Comparison of ENCODE assay signal across 19 cellular contexts in genomic region chr3:103410231-103410630, GRCh38.
DNase-seq lines count a peak whose midpoint lies in the region; ATAC-seq, FAIRE-seq and TF ChIP-seq lines count a peak whose summit lies in the region.
"Had no signal": no experiment of that assay in that cellular context is flagged by ENCODE, and none has a peak within 500 bp of the region (broad histone marks: within the 10 kb centered on the region; RNA-seq: fewer than 3 reads in every experiment).

No MANE protein-coding gene starts in this region.

- H3K4me3 ChIP-seq in SJCRH30 (no peak overlapping the region), HepG2 (replicated peaks in 1 of 3; ENCODE audit: insufficient read depth in 1 of 3, low read depth in 2 of 3, low read length in 3 of 3) (no peak overlapping the region), left ventricle myocardium inferior (no peak overlapping the region)
- H3K4me3 ChIP-seq: BLaER1 treated with 17β-estradiol and CSF1 and Interleukin-3, amounts not matched to agents 10 nM and 100 nM; esophagus squamous epithelium; right lobe of liver had no signal

- no peak for TF ChIP-seq POLR2A in GM18505 (IDR thresholded peaks at IDR 0.05; ENCODE audit: borderline replicate concordance, extremely low read depth, insufficient read depth, insufficient read length)
- no peak for TF ChIP-seq POLR2A in HepG2 (IDR thresholded peaks at IDR 0.05; ENCODE audit: insufficient read depth in 1 of 2, low read depth in 2 of 2, low read length in 2 of 2)

- no peaks in the 10 kb centered on the region for H4K20me1 ChIP-seq in HepG2 (ENCODE audit: insufficient read depth, low read length)
- H4K20me1 ChIP-seq: BLaER1 treated with 17β-estradiol and CSF1 and Interleukin-3, amounts not matched to agents 10 nM and 100 nM had no signal

- ATAC-seq in GM18505 (IDR thresholded peaks at IDR 0.05; ENCODE audit: unreplicated experiment) (peak; percentile 86), HepG2 (peak; percentile 90), HG03342 (IDR thresholded peaks at IDR 0.05; ENCODE audit: unreplicated experiment) (no peak)
- no peak for ATAC-seq in activated CD8-positive, alpha-beta T cell treated with anti-CD3 and anti-CD28 coated beads for 36 hours
- ATAC-seq: natural killer cell treated with Interleukin-12 subunit alpha and Interleukin-12 subunit beta and Interleukin-15 and Interleukin-18, amount 100 ng/mL, for 72 hours; right lobe of liver had no signal

- FAIRE-seq in HepG2 (lab: Jason Lieb, UNC) = no peak
- FAIRE-seq: TTC549 had no signal

- no peak overlapping the region for H3K4me3 Mint-ChIP-seq in activated CD8-positive, alpha-beta T cell treated with anti-CD3 and anti-CD28 coated beads for 36 hours
- H3K4me3 Mint-ChIP-seq: natural killer cell treated with Interleukin-12 subunit alpha and Interleukin-12 subunit beta and Interleukin-15 and Interleukin-18, amount 100 ng/mL, for 72 hours had no signal

- TF ChIP-seq CTCF in HepG2 (CRISPR knock-in tag; IDR thresholded peaks at IDR 0.05) = peak; percentile 64
- no peak for TF ChIP-seq CTCF in activated CD8-positive, alpha-beta T cell treated with anti-CD3 and anti-CD28 coated beads for 36 hours (IDR thresholded peaks at IDR 0.05)
- no peak for TF ChIP-seq CTCF in left ventricle myocardium inferior (IDR thresholded peaks at IDR 0.05; ENCODE audit: borderline replicate concordance)

- H3K9ac ChIP-seq in HepG2 (ENCODE audit: insufficient read depth, low read depth, low read length) = no peak overlapping the region
- H3K9ac ChIP-seq: BLaER1 treated with 17β-estradiol and CSF1 and Interleukin-3, amounts not matched to agents 10 nM and 100 nM had no signal

- peaks cover 2% of the 10 kb centered on the region for H3K9me3 Mint-ChIP-seq in activated CD8-positive, alpha-beta T cell treated with anti-CD3 and anti-CD28 coated beads for 36 hours

- TF ChIP-seq RAD21 in HepG2 (CRISPR knock-in tag; IDR thresholded peaks at IDR 0.05) = no peak

- H3K4me1 ChIP-seq in SJCRH30 = no peaks in the 10 kb centered on the region
- H3K4me1 ChIP-seq in HepG2 (ENCODE audit: insufficient read depth, low read length) = no peaks in the 10 kb centered on the region
- no peaks in the 10 kb centered on the region for H3K4me1 ChIP-seq in left ventricle myocardium inferior
- H3K4me1 ChIP-seq: BLaER1 treated with 17β-estradiol and CSF1 and Interleukin-3, amounts not matched to agents 10 nM and 100 nM; esophagus squamous epithelium; right lobe of liver had no signal

- H3K27me3 ChIP-seq in SJCRH30 (0 out of 2 replicates have a peak, but pooled peaks cover 6% of the 10 kb centered on the region), HepG2 (ENCODE audit: control insufficient read depth in 1 of 2, insufficient read depth in 2 of 2, low read length in 2 of 2) (no peaks in the 10 kb centered on the region; a peak in 1 of 5 replicates), left ventricle myocardium inferior (ENCODE audit: low read depth) (no peaks in the 10 kb centered on the region)
- H3K27me3 ChIP-seq: BLaER1 treated with 17β-estradiol and CSF1 and Interleukin-3, amounts not matched to agents 10 nM and 100 nM; esophagus squamous epithelium; right lobe of liver had no signal

- H3K79me2 ChIP-seq in HepG2 (ENCODE audit: insufficient read depth, low read length) = no peaks in the 10 kb centered on the region

- TF ChIP-seq EP300 in HepG2 (IDR thresholded peaks at IDR 0.05; ENCODE audit: low read depth in 2 of 2, low read length in 2 of 2) = no peak
- no peak for TF ChIP-seq EP300 in HepG2 (CRISPR knock-in tag; IDR thresholded peaks at IDR 0.05; ENCODE audit: borderline replicate concordance)

- CTCF ChIA-PET in HepG2 (lab: Yijun Ruan, JAX; ENCODE audit: low intra/inter-chr PET ratio, low total read pairs) = interaction anchor here (1.1 kb wide), 1 partner anchor 737 kb away, joined by 3 read pairs; no protein-coding TSS in a partner anchor
- CTCF ChIA-PET in activated CD8-positive, alpha-beta T cell treated with anti-CD3 and anti-CD28 coated beads for 36 hours (lab: Charles Lee) = interaction anchor here (1.0 kb wide), 1 partner anchor 80 kb away, joined by 3 read pairs; no protein-coding TSS in a partner anchor

- no peaks in the 10 kb centered on the region for H3K9me3 ChIP-seq in SJCRH30 (replicated peaks)
- no peaks in the 10 kb centered on the region for H3K9me3 ChIP-seq in HepG2 (ENCODE audit: low read length)
- H3K9me3 ChIP-seq in left ventricle myocardium inferior (replicated peaks) = no peaks in the 10 kb centered on the region
- H3K9me3 ChIP-seq: BLaER1 treated with 17β-estradiol and CSF1 and Interleukin-3, amounts not matched to agents 10 nM and 100 nM; esophagus squamous epithelium; right lobe of liver had no signal

- WGBS in HepG2 (ENCODE audit: low lambda C conversion rate) = 34% methylated on average over 14 of the region's 17 CpGs

- H3K27me3 Mint-ChIP-seq in activated CD8-positive, alpha-beta T cell treated with anti-CD3 and anti-CD28 coated beads for 36 hours = no peaks in the 10 kb centered on the region
- H3K27me3 Mint-ChIP-seq: natural killer cell treated with Interleukin-12 subunit alpha and Interleukin-12 subunit beta and Interleukin-15 and Interleukin-18, amount 100 ng/mL, for 72 hours had no signal

- no peak overlapping the region for H3K27ac Mint-ChIP-seq in activated CD8-positive, alpha-beta T cell treated with anti-CD3 and anti-CD28 coated beads for 36 hours
- H3K27ac Mint-ChIP-seq: natural killer cell treated with Interleukin-12 subunit alpha and Interleukin-12 subunit beta and Interleukin-15 and Interleukin-18, amount 100 ng/mL, for 72 hours had no signal

- H3K27ac ChIP-seq in SJCRH30 (no peak overlapping the region), HepG2 (ENCODE audit: extremely low read length, insufficient read depth, low read length) (no peak overlapping the region), left ventricle myocardium inferior (replicated peaks) (no peak overlapping the region)
- H3K27ac ChIP-seq: BLaER1 treated with 17β-estradiol and CSF1 and Interleukin-3, amounts not matched to agents 10 nM and 100 nM; esophagus squamous epithelium; right lobe of liver had no signal

- POLR2A ChIA-PET in HepG2 (lab: Yijun Ruan, JAX) = no interaction called here
- POLR2A ChIA-PET in activated CD8-positive, alpha-beta T cell treated with anti-CD3 and anti-CD28 coated beads for 36 hours (lab: Charles Lee) = interaction anchor here (0.7 kb wide), 1 partner anchor 1250 kb away, joined by 3 read pairs; no protein-coding TSS in a partner anchor

- H3K36me3 ChIP-seq in SJCRH30 (no peaks in the 10 kb centered on the region), HepG2 (replicated peaks in 1 of 2; ENCODE audit: control insufficient read depth in 1 of 2, insufficient read depth in 2 of 2, low read length in 2 of 2) (no peaks in the 10 kb centered on the region), left ventricle myocardium inferior (no peaks in the 10 kb centered on the region)
- H3K36me3 ChIP-seq: BLaER1 treated with 17β-estradiol and CSF1 and Interleukin-3, amounts not matched to agents 10 nM and 100 nM; esophagus squamous epithelium; right lobe of liver had no signal

- in situ Hi-C loops in HepG2 (cut with HindIII; ENCODE audit: extremely low pct_ligation_motif_present, low pct_unique_long_range_greater_than_20kb) = loop anchor here (25.0 kb wide), 1 partner anchor 748 kb away; no protein-coding TSS in a partner anchor

- no peaks in the 10 kb centered on the region for H3K36me3 Mint-ChIP-seq in activated CD8-positive, alpha-beta T cell treated with anti-CD3 and anti-CD28 coated beads for 36 hours (ENCODE audit: low read depth)
- H3K36me3 Mint-ChIP-seq: natural killer cell treated with Interleukin-12 subunit alpha and Interleukin-12 subunit beta and Interleukin-15 and Interleukin-18, amount 100 ng/mL, for 72 hours had no signal

- DNase-seq in D341Med (ENCODE audit: low spot score) = peak; percentile 14
- DNase-seq in SJCRH30 = peak; percentile 5 to 28
- no peak for DNase-seq in HepG2 (ENCODE audit: low spot score)
- DNase-seq in activated CD8-positive, alpha-beta T cell treated with anti-CD3 and anti-CD28 coated beads for 36 hours = no peak
- DNase-seq in NCI-H748 treated with DMSO at 0.1 percent for 48 hours (lab: John Stamatoyannopoulos, UW) = no peak
- DNase-seq in left ventricle myocardium inferior = no peak
- DNase-seq: esophagus squamous epithelium; GDM1; hypothalamus; NCI-H69; SHP77 treated with DMSO at 0.1 percent for 48 hours; stimulated activated CD4-positive, alpha-beta T cell treated with anti-CD3 and anti-CD28 coated beads, Interleukin-4, amount 100 ng/mL, for 4 hours; stimulated activated naive CD4-positive, alpha-beta T cell treated with Interleukin-2 at 50 U/mL for 16 hours had no signal

- H3K4me2 ChIP-seq in HepG2 (ENCODE audit: low read depth, low read length) = no peak overlapping the region
- H3K4me2 ChIP-seq: BLaER1 treated with 17β-estradiol and CSF1 and Interleukin-3, amounts not matched to agents 10 nM and 100 nM had no signal

- no peaks in the 10 kb centered on the region for H3K4me1 Mint-ChIP-seq in activated CD8-positive, alpha-beta T cell treated with anti-CD3 and anti-CD28 coated beads for 36 hours (ENCODE audit: low read depth)

- no TSS peak for BruUV-seq in HepG2 (replicated peaks; lab: Mats Ljungman, UMichigan)

- H2AFZ ChIP-seq in HepG2 (ENCODE audit: low read length) = no peak overlapping the region

- intact Hi-C loops in HepG2 (cut with micrococcal nuclease; ENCODE audit: unreplicated experiment) (no loop called here), left ventricle myocardium inferior (cut with micrococcal nuclease) (no loop called here)
- intact Hi-C loops in activated CD8-positive, alpha-beta T cell treated with anti-CD3 and anti-CD28 coated beads for 36 hours (cut with micrococcal nuclease) = no loop called here

TF ChIP-seq in HepG2, 621 proteins besides CTCF, POLR2A, EP300 and RAD21 (continues in another document):
- TF ChIP-seq TFDP1 (CRISPR knock-in tag; IDR thresholded peaks at IDR 0.05; ENCODE audit: borderline replicate concordance) (no peak), STAG1 (CRISPR knock-in tag; IDR thresholded peaks at IDR 0.05) (peak; percentile 25; the same call in 1 of the 2 replicates), CERS6 (CRISPR knock-in tag; IDR thresholded peaks at IDR 0.05) (no peak)

Comparison
In these comparisons a context has a peak if more than half of its experiments do, and no peak if none do; other contexts are left out.
1. DNase-seq: peak in D341Med (single experiment) and SJCRH30 (2 of 2); none in HepG2 (single experiment), activated CD8-positive, alpha-beta T cell treated with anti-CD3 and anti-CD28 coated beads for 36 hours (single experiment), NCI-H748 treated with DMSO at 0.1 percent for 48 hours (single experiment) and left ventricle myocardium inferior (single experiment).
2. ATAC-seq: peak in GM18505 (single experiment) and HepG2 (single experiment); none in activated CD8-positive, alpha-beta T cell treated with anti-CD3 and anti-CD28 coated beads for 36 hours (single experiment) and HG03342 (single experiment).